Comparison of ENCODE assay signal across 1 cellular context in the genomic region with DNA sequence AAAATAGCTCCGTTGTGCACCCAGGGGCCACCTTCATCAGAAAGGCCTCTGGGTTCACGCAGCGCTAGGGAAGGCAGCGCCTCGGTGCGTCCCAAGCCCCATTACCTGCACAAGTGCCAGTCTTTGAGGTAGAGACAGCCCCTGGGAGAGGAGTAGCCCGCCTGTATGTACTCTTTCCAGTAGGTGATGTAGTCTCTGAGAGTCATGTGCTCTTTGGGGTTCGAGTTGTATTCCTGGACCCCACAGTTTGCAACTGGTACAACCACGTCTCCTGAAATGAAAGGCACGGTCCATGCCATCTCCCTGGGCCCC.
TF ChIP-seq lines count a peak whose summit lies in the region.

No MANE protein-coding gene starts in this region.

TF ChIP-seq in endothelial cell of umbilical vein, 7 proteins besides CTCF, POLR2A, EP300 and RAD21 (continued from another document):
- no peak for TF ChIP-seq EZH2 (IDR thresholded peaks at IDR 0.05; ENCODE audit: borderline replicate concordance, low read depth, low read length, severe bottlenecking)
- TF ChIP-seq, protein P1, sequence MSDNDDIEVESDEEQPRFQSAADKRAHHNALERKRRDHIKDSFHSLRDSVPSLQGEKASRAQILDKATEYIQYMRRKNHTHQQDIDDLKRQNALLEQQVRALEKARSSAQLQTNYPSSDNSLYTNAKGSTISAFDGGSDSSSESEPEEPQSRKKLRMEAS (IDR thresholded peaks at IDR 0.05; ENCODE audit: insufficient read depth, insufficient read length) = no peak
